Comparison of ENCODE assay signal across 9 cellular contexts in the genomic region with DNA sequence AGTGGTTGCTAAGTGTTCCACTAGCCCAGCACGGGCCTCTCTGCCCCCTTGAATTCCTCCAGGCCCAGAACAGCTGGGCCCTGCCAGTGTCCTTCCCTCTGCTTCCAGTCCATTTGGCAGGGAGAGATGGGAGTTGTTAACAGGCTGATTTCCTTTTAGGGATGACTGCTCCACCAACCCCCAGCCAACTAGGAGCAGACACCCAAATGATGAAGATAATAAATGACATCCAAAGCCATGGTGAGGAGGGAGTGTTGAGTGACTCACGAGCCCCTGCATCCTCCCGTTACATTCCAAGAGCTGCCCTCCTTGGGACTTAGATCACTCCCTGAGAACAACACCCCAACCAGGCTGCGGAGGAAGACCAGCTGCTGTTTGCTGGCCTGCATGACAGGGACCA. TPM values are rescaled to one million over a fixed set of nuclear protein-coding genes. Genes with fewer than 3 reads are reported as not detected.
DNase-seq lines count a peak whose midpoint lies in the region; ATAC-seq and TF ChIP-seq lines count a peak whose summit lies in the region.
"Had no signal": no experiment of that assay in that cellular context is flagged by ENCODE, and none has a peak within 500 bp of the region (broad histone marks: within the 10 kb centered on the region; RNA-seq: fewer than 3 reads in every experiment).

No MANE protein-coding gene starts in this region.

- peaks cover 0 to 4% of the 10 kb centered on the region in 2 donors for H3K36me3 Mint-ChIP-seq in activated naive CD4-positive, alpha-beta T cell treated with anti-CD3 and anti-CD28 coated beads, Interleukin-2, amount 50 U/mL, for 72 hours

- no peaks in the 10 kb centered on the region for H3K27me3 ChIP-seq in esophagus squamous epithelium
- H3K27me3 ChIP-seq in mucosa of rectum (ENCODE audit: control insufficient read depth in 2 of 2, insufficient read depth in 2 of 2, low read length in 2 of 2): no peaks in the 10 kb centered on the region
- no peaks in the 10 kb centered on the region for H3K27me3 ChIP-seq in aorta (ENCODE audit: control insufficient read depth in 1 of 2, insufficient read depth in 2 of 2, low read length in 1 of 2)

- 60 to 92% methylated on average over 2 to 3 of the region's 4 CpGs for WGBS in esophagus squamous epithelium, 2 donors
- WGBS in aorta, 2 donors: 16 to 34% methylated on average over 4 of the region's 4 CpGs

- no peak overlapping the region for H3K27ac Mint-ChIP-seq in activated naive CD4-positive, alpha-beta T cell treated with anti-CD3 and anti-CD28 coated beads, Interleukin-2, amount 50 U/mL, for 72 hours

- intact Hi-C loops in Right ventricle myocardium inferior (cut with DNase I) (no loop called here), cardiac septum (cut with DNase I) (no loop called here), esophagus squamous epithelium (cut with DNase I) (no loop called here), aorta (cut with DNase I) (no loop called here)

- ATAC-seq in Right ventricle myocardium inferior (peak; percentile 91), aorta (ENCODE audit: low FRiP score) (peak; percentile 62), HG02970 (IDR thresholded peaks at IDR 0.05; ENCODE audit: low FRiP score, unreplicated experiment) (no peak)
- ATAC-seq in activated naive CD4-positive, alpha-beta T cell treated with anti-CD3 and anti-CD28 coated beads, Interleukin-2, amount 50 U/mL, for 72 hours: no peak

- peaks cover 0 to 3% of the 10 kb centered on the region in 2 donors for H3K9me3 Mint-ChIP-seq in activated naive CD4-positive, alpha-beta T cell treated with anti-CD3 and anti-CD28 coated beads, Interleukin-2, amount 50 U/mL, for 72 hours

- TF ChIP-seq POLR2A in esophagus squamous epithelium (IDR thresholded peaks at IDR 0.05): no peak

- H3K27ac ChIP-seq in esophagus squamous epithelium: peak overlapping the region; percentile 46 to 88 (median 82)
- H3K27ac ChIP-seq in mucosa of rectum (ENCODE audit: low read depth in 2 of 2, low read length in 2 of 2): peak overlapping the region; percentile 28 to 73
- H3K27ac ChIP-seq in aorta (ENCODE audit: low read depth in 1 of 2, low read length in 2 of 2): peak overlapping the region; percentile 39 to 44

- H3K4me1 ChIP-seq in esophagus squamous epithelium: peaks cover 0 to 43% (median 4%) of the 10 kb centered on the region in 3 donors
- H3K4me1 ChIP-seq in mucosa of rectum (ENCODE audit: control insufficient read depth in 2 of 2, insufficient read depth in 2 of 2, low read length in 2 of 2): no peaks in the 10 kb centered on the region
- H3K4me1 ChIP-seq in aorta (ENCODE audit: control insufficient read depth in 1 of 2, insufficient read depth in 2 of 2, low read length in 2 of 2): peaks cover 5 to 8% of the 10 kb centered on the region in 2 donors

- TF ChIP-seq CTCF in esophagus squamous epithelium (IDR thresholded peaks at IDR 0.05): no peak

- DNase-seq in Right ventricle myocardium inferior (ENCODE audit: missing footprints): peak; percentile 79
- DNase-seq in cardiac septum (ENCODE audit: low spot score): no peak
- DNase-seq in esophagus squamous epithelium (lab: John Stamatoyannopoulos, UW): no peak
- DNase-seq in aorta: peak in 1 of 2 donors; percentile 58
- DNase-seq in activated naive CD4-positive, alpha-beta T cell treated with anti-CD3 and anti-CD28 coated beads, Interleukin-2, amount 50 U/mL, for 72 hours (ENCODE audit: low spot score in 2 of 2): no peak
- DNase-seq in NCI-H345 treated with DMSO at 0.1 percent for 48 hours (lab: John Stamatoyannopoulos, UW; ENCODE audit: unreplicated experiment): no peak
- DNase-seq: stimulated activated CD4-positive, alpha-beta T cell treated with anti-CD3 and anti-CD28 coated beads, Interleukin-2, amount 100 ng/mL, for 24 hours had no signal

- no peaks in the 10 kb centered on the region for H3K36me3 ChIP-seq in esophagus squamous epithelium
- H3K36me3 ChIP-seq in mucosa of rectum (ENCODE audit: control insufficient read depth in 2 of 2, insufficient read depth in 2 of 2, low read length in 2 of 2): no peaks in the 10 kb centered on the region
- no peaks in the 10 kb centered on the region for H3K36me3 ChIP-seq in aorta (ENCODE audit: control insufficient read depth in 1 of 2, insufficient read depth in 2 of 2, low read length in 1 of 2)

- no peaks in the 10 kb centered on the region for H3K9me3 ChIP-seq in esophagus squamous epithelium
- no peaks in the 10 kb centered on the region for H3K9me3 ChIP-seq in mucosa of rectum (ENCODE audit: control insufficient read depth in 2 of 2, low read length in 2 of 2)
- H3K9me3 ChIP-seq in aorta (ENCODE audit: control insufficient read depth, low read length): no peaks in the 10 kb centered on the region

- no peak overlapping the region for H3K9ac ChIP-seq in mucosa of rectum (ENCODE audit: low read depth in 1 of 2, low read length in 2 of 2)

- H3K4me3 ChIP-seq in esophagus squamous epithelium: no peak overlapping the region
- no peak overlapping the region for H3K4me3 ChIP-seq in mucosa of rectum (ENCODE audit: low read length in 2 of 2)
- H3K4me3 ChIP-seq in aorta (ENCODE audit: low read length in 2 of 2): no peak overlapping the region

RNA-seq across cellular contexts. Expression of a gene that starts 20.6 kb away (rescaled TPM):
- total RNA-seq in Right ventricle myocardium inferior: 65.3 TPM
- 70.5 TPM for total RNA-seq in cardiac septum
- 10 to 100 TPM in 3 of 4 donors, 1 to 10 TPM in 1; 8.6 to 66.9 (median 16.2) TPM for total RNA-seq in esophagus squamous epithelium
- 100 to 1,000 TPM; 137 to 159 TPM for total RNA-seq in aorta
- polyA plus RNA-seq in aorta: 10 to 100 TPM; 30.4 to 50.6 TPM
- total RNA-seq in activated naive CD4-positive, alpha-beta T cell treated with anti-CD3 and anti-CD28 coated beads, Interleukin-2, amount 50 U/mL, for 72 hours: under 1 TPM in 1 of 2 donors, not detected in 1; 0.20 TPM

Comparison
In these comparisons a context has a peak if more than half of its experiments do, and no peak if none do; other contexts are left out.
1. ATAC-seq: peak in Right ventricle myocardium inferior (single experiment) and aorta (single experiment); none in activated naive CD4-positive, alpha-beta T cell treated with anti-CD3 and anti-CD28 coated beads, Interleukin-2, amount 50 U/mL, for 72 hours (0 of 2) and HG02970 (single experiment).
2. RNA of a gene that starts 20.6 kb away (total RNA-seq): 137 to 159 TPM in aorta, 70.5 TPM in cardiac septum (single experiment), 65.3 TPM in Right ventricle myocardium inferior (single experiment) and 8.6 to 66.9 TPM in esophagus squamous epithelium; 0.20 TPM in activated naive CD4-positive, alpha-beta T cell treated with anti-CD3 and anti-CD28 coated beads, Interleukin-2, amount 50 U/mL, for 72 hours; every median in the first group is over 4 times any median in the second.
3. Peak in every context shown above with its lines, with median percentiles within 50 percentile points of each other: H3K27ac ChIP-seq.